In the genomic region with DNA sequence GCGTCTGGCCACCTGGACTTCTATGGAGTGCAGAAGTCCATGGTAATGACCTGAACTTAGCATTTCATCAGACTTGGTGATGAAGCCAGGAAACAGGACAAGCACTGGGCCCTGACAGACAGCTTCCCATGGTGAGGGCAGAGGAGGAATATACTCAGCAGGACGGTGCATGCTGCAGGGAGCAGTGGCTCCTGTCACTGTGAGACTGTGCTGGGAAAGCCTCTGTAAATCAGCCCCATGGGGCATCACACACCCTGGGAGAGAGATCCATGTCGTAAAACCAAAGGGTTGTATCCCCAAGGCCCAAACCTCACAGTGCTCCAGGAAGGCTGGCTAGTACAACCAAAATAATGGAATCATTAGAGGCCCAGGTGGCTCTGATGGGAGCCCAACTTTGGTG, we compare ENCODE assay signal across 28 cellular contexts. TPM values are rescaled to one million over a fixed set of nuclear protein-coding genes. Genes with fewer than 3 reads are reported as not detected.
DNase-seq lines count a peak whose midpoint lies in the region; ATAC-seq, FAIRE-seq and TF ChIP-seq lines count a peak whose summit lies in the region.
"Had no signal": no experiment of that assay in that cellular context is flagged by ENCODE, and none has a peak within 500 bp of the region (broad histone marks: within the 10 kb centered on the region; RNA-seq: fewer than 3 reads in every experiment).

No MANE protein-coding gene starts in this region.

- BruUV-seq in IMR-90 (replicated peaks; lab: Mats Ljungman, UMichigan), result no TSS peak
- BruUV-seq in K562 (replicated peaks; lab: Mats Ljungman, UMichigan), result no TSS peak
- no TSS peak for BruUV-seq in OCI-LY7 (replicated peaks; lab: Mats Ljungman, UMichigan)

- no peak overlapping the region for H3K4me3 ChIP-seq in IMR-90 (ENCODE audit: insufficient read depth, low read depth, low read length)
- no peak overlapping the region for H3K4me3 ChIP-seq in K562
- no peak overlapping the region for H3K4me3 ChIP-seq in mesenchymal stem cell (ENCODE audit: insufficient read depth in 1 of 2, low read depth in 1 of 2, low read length in 2 of 2)
- no peak overlapping the region for H3K4me3 ChIP-seq in neural progenitor cell
- no peak overlapping the region for H3K4me3 ChIP-seq in OCI-LY7 (ENCODE audit: low read depth, low read length, poor library complexity, severe bottlenecking)
- H3K4me3 ChIP-seq: A549; BLaER1 treated with 17β-estradiol and CSF1 and Interleukin-3, amounts not matched to agents 10 nM and 100 nM; GM12878; GM23248 had no signal

- H4K8ac ChIP-seq in IMR-90 (ENCODE audit: low read depth in 2 of 2, low read length in 2 of 2) (no peak overlapping the region), mesenchymal stem cell (ENCODE audit: low read length) (peak overlapping the region; percentile 61)

- TF ChIP-seq POLR2A in IMR-90 (IDR thresholded peaks at IDR 0.05; ENCODE audit: low read depth, low read length) (no peak), K562 (conservative IDR thresholded peaks at IDR 0.05) (no peak)

- H3K36me3 Mint-ChIP-seq in T-helper 2 cell treated with Interferon-gamma antibody and Interleukin-4, amounts not matched to agents 5 μg/mL and 100 μg/mL, for 36 hours (ENCODE audit: low read depth), result peaks cover 14% of the 10 kb centered on the region
- no peaks in the 10 kb centered on the region for H3K36me3 Mint-ChIP-seq in neural progenitor cell
- H3K36me3 Mint-ChIP-seq: CD14-positive monocyte had no signal

- H2AK5ac ChIP-seq in IMR-90 (ENCODE audit: low read depth, low read length) (no peak overlapping the region), mesenchymal stem cell (ENCODE audit: low read length, severe bottlenecking) (no peak overlapping the region)

- POLR2A ChIA-PET in IMR-90 (lab: Charles Lee; ENCODE audit: unreplicated experiment), result no interaction called here
- POLR2A ChIA-PET in K562 (lab: Yijun Ruan, JAX), result interaction anchor here (1.2 kb wide), 1 partner anchor 25 kb away, joined by 3 read pairs; no protein-coding TSS in a partner anchor
- POLR2A ChIA-PET in OCI-LY7 (lab: Charles Lee), result interaction anchor here (0.6 to 1.1 kb wide), 2 partner anchors 12 to 35 kb away, joined by 3 to 4 read pairs; no protein-coding TSS in a partner anchor

- H3K36me3 ChIP-seq in IMR-90 (ENCODE audit: control insufficient read depth, insufficient read depth, low read length), result no peaks in the 10 kb centered on the region
- H3K36me3 ChIP-seq in K562 (ENCODE audit: control insufficient read depth, insufficient read depth, low read length), result no peaks in the 10 kb centered on the region
- no peaks in the 10 kb centered on the region for H3K36me3 ChIP-seq in mesenchymal stem cell (ENCODE audit: control insufficient read depth in 1 of 2, insufficient read depth in 2 of 2, low read depth in 1 of 2, low read length in 2 of 2)
- no peaks in the 10 kb centered on the region for H3K36me3 ChIP-seq in neural progenitor cell
- no peaks in the 10 kb centered on the region for H3K36me3 ChIP-seq in OCI-LY7 (ENCODE audit: insufficient read depth, low read length)
- H3K36me3 ChIP-seq: BE2C; BLaER1 treated with 17β-estradiol and CSF1 and Interleukin-3, amounts not matched to agents 10 nM and 100 nM had no signal

- no peak overlapping the region for H2BK12ac ChIP-seq in mesenchymal stem cell (ENCODE audit: low read length in 2 of 2)

- TF ChIP-seq CTCF in IMR-90 (conservative IDR thresholded peaks at IDR 0.05; ENCODE audit: low read depth, low read length) (no peak), K562 (IDR thresholded peaks at IDR 0.05 in 2 of 3, conservative IDR thresholded peaks at IDR 0.05 in 1 of 3; ENCODE audit: insufficient read depth in 2 of 3, low read depth in 1 of 3, low read length in 3 of 3) (no peak), neural progenitor cell (IDR thresholded peaks at IDR 0.05) (no peak), OCI-LY7 (conservative IDR thresholded peaks at IDR 0.05; ENCODE audit: low read length) (no peak)

- no peak overlapping the region for H2BK15ac ChIP-seq in IMR-90 (ENCODE audit: low read depth, low read length)
- H2BK15ac ChIP-seq in mesenchymal stem cell (ENCODE audit: low read depth, poor library complexity, severe bottlenecking), result no peak overlapping the region

- peaks cover 5% of the 10 kb centered on the region; the same call in 1 of the 2 replicates for H3K9me1 ChIP-seq in IMR-90 (ENCODE audit: insufficient read depth, low read length)
- no peaks in the 10 kb centered on the region for H3K9me1 ChIP-seq in K562 (ENCODE audit: control insufficient read depth, insufficient read depth, low read length)

- H2BK5ac ChIP-seq in IMR-90 (ENCODE audit: low read depth, low read length, poor library complexity, severe bottlenecking), result no peak overlapping the region
- H2BK5ac ChIP-seq in mesenchymal stem cell (ENCODE audit: low read depth, low read length, poor library complexity, severe bottlenecking), result no peak overlapping the region

- no peaks in the 10 kb centered on the region for H3F3A ChIP-seq in neural progenitor cell (ENCODE audit: low read depth)

- H3K9me3 ChIP-seq in IMR-90 (ENCODE audit: control insufficient read depth, insufficient read depth, low read length) (no peaks in the 10 kb centered on the region), K562 (replicated peaks; ENCODE audit: control insufficient read depth, insufficient read depth, low read depth, low read length) (no peaks in the 10 kb centered on the region), mesenchymal stem cell (ENCODE audit: control insufficient read depth, low read length) (no peaks in the 10 kb centered on the region), neural progenitor cell (ENCODE audit: low read depth) (no peaks in the 10 kb centered on the region), OCI-LY7 (ENCODE audit: low read length) (no peaks in the 10 kb centered on the region)
- H3K9me3 ChIP-seq: A549, BE2C had no signal

- H3K23ac ChIP-seq in IMR-90 (ENCODE audit: low read depth, low read length), result peak overlapping the region; percentile 23; the same call in 1 of the 2 replicates
- no peak overlapping the region for H3K23ac ChIP-seq in mesenchymal stem cell (ENCODE audit: low read length in 2 of 2)

- H3K27me3 Mint-ChIP-seq in T-helper 2 cell treated with Interferon-gamma antibody and Interleukin-4, amounts not matched to agents 5 μg/mL and 100 μg/mL, for 36 hours (ENCODE audit: low read depth), result peaks cover 6% of the 10 kb centered on the region
- peaks cover 11% of the 10 kb centered on the region for H3K27me3 Mint-ChIP-seq in neural progenitor cell (ENCODE audit: insufficient read depth, low read depth)
- H3K27me3 Mint-ChIP-seq: CD4-positive, alpha-beta T cell; CD8-positive, alpha-beta memory T cell had no signal

- DNase-seq in T-helper 2 cell treated with Interferon-gamma antibody and Interleukin-4, amounts not matched to agents 5 μg/mL and 100 μg/mL, for 36 hours (ENCODE audit: low spot score), result no peak
- DNase-seq in T-helper 2 cell (no peak), IMR-90 (no peak), K562 (ENCODE audit: extremely low read depth in 1 of 4, low spot score in 3 of 4) (no peak), mesenchymal stem cell (no peak), neural progenitor cell (ENCODE audit: low spot score) (no peak), OCI-LY7 (ENCODE audit: low spot score) (no peak), middle frontal gyrus (ENCODE audit: extremely low spot score, low spot score) (no peak)
- DNase-seq: 8988T; ACHN; AML-193; BE2C; CD4-positive, alpha-beta T cell; CD8-positive, alpha-beta memory T cell; DMS 273 treated with DMSO at 0.1 percent for 48 hours; DMS79; EL; GDM1; GM23248; H7; HCEC 1CT had no signal

- no peak for TF ChIP-seq RAD21 in IMR-90 (IDR thresholded peaks at IDR 0.05; ENCODE audit: low read length)
- TF ChIP-seq RAD21 in K562 (CRISPR knock-in tag; conservative IDR thresholded peaks at IDR 0.05 in 1 of 2, IDR thresholded peaks at IDR 0.05 in 1 of 2), result no peak

- no peak for FAIRE-seq in K562 (lab: Jason Lieb, UNC)
- FAIRE-seq: A549, D721Med, GM12878, GM19239, H1 had no signal

- H3K9ac ChIP-seq in IMR-90 (ENCODE audit: low read depth, low read length) (no peak overlapping the region), K562 (ENCODE audit: insufficient read depth in 1 of 2, low read depth in 2 of 2, low read length in 2 of 2) (no peak overlapping the region), mesenchymal stem cell (ENCODE audit: low read length) (no peak overlapping the region), neural progenitor cell (no peak overlapping the region)
- H3K9ac ChIP-seq: BLaER1 treated with 17β-estradiol and CSF1 and Interleukin-3, amounts not matched to agents 10 nM and 100 nM; GM23248 had no signal

- peaks cover 7% of the 10 kb centered on the region for H3K4me1 ChIP-seq in IMR-90 (ENCODE audit: control insufficient read depth, insufficient read depth, low read length)
- peaks cover 0 to 12% of the 10 kb centered on the region in 2 experiments; a peak in 3 of 5 replicates for H3K4me1 ChIP-seq in K562 (replicated peaks in 1 of 2; ENCODE audit: control insufficient read depth in 2 of 2, insufficient read depth in 2 of 2, low read length in 2 of 2)
- no peaks in the 10 kb centered on the region for H3K4me1 ChIP-seq in mesenchymal stem cell (ENCODE audit: control insufficient read depth, insufficient read depth, low read depth, low read length)
- no peaks in the 10 kb centered on the region for H3K4me1 ChIP-seq in neural progenitor cell
- H3K4me1 ChIP-seq in OCI-LY7 (ENCODE audit: insufficient read depth, low read length, poor library complexity, severe bottlenecking), result no peaks in the 10 kb centered on the region
- H3K4me1 ChIP-seq: BE2C had no signal

- H3K27me3 ChIP-seq in IMR-90 (ENCODE audit: control insufficient read depth, insufficient read depth, low read length), result no peaks in the 10 kb centered on the region; the same call in 1 of the 2 replicates
- H3K27me3 ChIP-seq in K562 (ENCODE audit: control insufficient read depth in 2 of 2, insufficient read depth in 2 of 2, low read length in 2 of 2), result no peaks in the 10 kb centered on the region
- H3K27me3 ChIP-seq in mesenchymal stem cell (ENCODE audit: control insufficient read depth in 1 of 2, insufficient read depth in 1 of 2, low read length in 2 of 2), result peaks cover 0 to under 1% of the 10 kb centered on the region in 2 experiments
- H3K27me3 ChIP-seq in neural progenitor cell, result no peaks in the 10 kb centered on the region
- H3K27me3 ChIP-seq: BE2C; BLaER1 treated with 17β-estradiol and CSF1 and Interleukin-3, amounts not matched to agents 10 nM and 100 nM had no signal

- H3K27ac ChIP-seq in IMR-90 (ENCODE audit: insufficient read depth, low read length), result no peak overlapping the region
- H3K27ac ChIP-seq in K562 (ENCODE audit: extremely low read depth, low read depth, low read length), result no peak overlapping the region
- H3K27ac ChIP-seq in mesenchymal stem cell (ENCODE audit: low read length, poor library complexity, severe bottlenecking), result no peak overlapping the region
- H3K27ac ChIP-seq in neural progenitor cell, result no peak overlapping the region
- H3K27ac ChIP-seq in OCI-LY7 (ENCODE audit: low read depth, low read length, poor library complexity, severe bottlenecking), result no peak overlapping the region
- H3K27ac ChIP-seq: A549, GM23248 had no signal

- H2AK9ac ChIP-seq in IMR-90 (replicated peaks; ENCODE audit: low read depth, low read length, poor library complexity), result peak overlapping the region; percentile 50

- H3K14ac ChIP-seq in IMR-90 (replicated peaks; ENCODE audit: low read depth, low read length) (no peak overlapping the region), mesenchymal stem cell (ENCODE audit: low read length in 2 of 2) (no peak overlapping the region)

- H3K79me1 ChIP-seq in IMR-90 (ENCODE audit: low read depth in 1 of 2, low read length in 2 of 2) (no peaks in the 10 kb centered on the region), mesenchymal stem cell (replicated peaks; ENCODE audit: low read length, poor library complexity, severe bottlenecking) (no peaks in the 10 kb centered on the region)

- no peak overlapping the region for H3K56ac ChIP-seq in IMR-90 (ENCODE audit: extremely low read depth, insufficient read depth, low read length)

- no peak overlapping the region for H3K4me2 ChIP-seq in IMR-90 (ENCODE audit: low read depth, low read length)
- no peak overlapping the region for H3K4me2 ChIP-seq in K562 (ENCODE audit: insufficient read depth, low read length)
- no peak overlapping the region for H3K4me2 ChIP-seq in mesenchymal stem cell (ENCODE audit: low read length, poor library complexity, severe bottlenecking)
- no peak overlapping the region for H3K4me2 ChIP-seq in neural progenitor cell
- no peak overlapping the region for H3K4me2 ChIP-seq in OCI-LY7 (ENCODE audit: low read length)
- H3K4me2 ChIP-seq: A549; BLaER1 treated with 17β-estradiol and CSF1 and Interleukin-3, amounts not matched to agents 10 nM and 100 nM had no signal

- H3K18ac ChIP-seq in IMR-90 (ENCODE audit: low read depth, low read length) (no peak overlapping the region), mesenchymal stem cell (ENCODE audit: low read depth in 1 of 2, low read length in 2 of 2) (no peak overlapping the region)

- CTCF ChIA-PET in IMR-90 (lab: Yijun Ruan, JAX), result no interaction called here
- CTCF ChIA-PET in K562 (lab: Yijun Ruan, JAX; ENCODE audit: low intra/inter-chr PET ratio), result no interaction called here
- CTCF ChIA-PET in OCI-LY7 (lab: Charles Lee; ENCODE audit: unreplicated experiment), result no interaction called here

- intact Hi-C loops in IMR-90 (cut with micrococcal nuclease) (no loop called here), K562 (cut with micrococcal nuclease) (no loop called here), OCI-LY7 (cut with micrococcal nuclease; ENCODE audit: unreplicated experiment) (no loop called here)

- in situ Hi-C loops in IMR-90 (cut with MboI; ENCODE audit: low sequenced_read_pairs), result no loop called here
- in situ Hi-C loops in K562 (cut with MboI), result no loop called here

- no peak overlapping the region for H2BK20ac ChIP-seq in IMR-90 (ENCODE audit: low read depth, low read length)

- H3K9me2 ChIP-seq in OCI-LY7 (ENCODE audit: insufficient read depth, low read length), result no peaks in the 10 kb centered on the region

- H3K4me1 Mint-ChIP-seq in T-helper 2 cell treated with Interferon-gamma antibody and Interleukin-4, amounts not matched to agents 5 μg/mL and 100 μg/mL, for 36 hours (ENCODE audit: low read depth), result peaks cover 47% of the 10 kb centered on the region
- peaks cover 10% of the 10 kb centered on the region for H3K4me1 Mint-ChIP-seq in neural progenitor cell

- no peak overlapping the region for H2BK120ac ChIP-seq in IMR-90 (ENCODE audit: low read depth, low read length)
- no peak overlapping the region for H2BK120ac ChIP-seq in mesenchymal stem cell (ENCODE audit: low read depth, low read length)

- WGBS in IMR-90 (ENCODE audit: extremely low coverage in 2 of 2, insufficient read length in 1 of 2), 2 experiments, result no CpG with 5 or more reads among the region's 3 CpGs
- WGBS in K562 (ENCODE audit: insufficient coverage, low coverage, missing lambda C conversion rate), result 60% methylated on average over 3 of the region's 3 CpGs
- WGBS in mesenchymal stem cell, result 78% methylated on average over 3 of the region's 3 CpGs

- ATAC-seq in IMR-90 (ENCODE audit: low read depth) (no peak), K562 (peak; percentile 30; the same call in 2 of the 3 replicates)
- ATAC-seq: GM12878 had no signal

- H4K91ac ChIP-seq in IMR-90 (ENCODE audit: insufficient read depth, low read depth, low read length) (no peak overlapping the region), mesenchymal stem cell (ENCODE audit: low read length) (no peak overlapping the region)

- H3K79me2 ChIP-seq in K562 (ENCODE audit: control insufficient read depth, insufficient read depth, low read length) (no peaks in the 10 kb centered on the region), neural progenitor cell (ENCODE audit: low read depth) (no peaks in the 10 kb centered on the region), OCI-LY7 (ENCODE audit: insufficient read depth, low read depth, low read length) (no peaks in the 10 kb centered on the region)

- no peak overlapping the region for H3K4me3 Mint-ChIP-seq in T-helper 2 cell treated with Interferon-gamma antibody and Interleukin-4, amounts not matched to agents 5 μg/mL and 100 μg/mL, for 36 hours
- H3K4me3 Mint-ChIP-seq in neural progenitor cell, result no peak overlapping the region
- H3K4me3 Mint-ChIP-seq: CD14-positive monocyte; CD4-positive, alpha-beta T cell; CD8-positive, alpha-beta memory T cell had no signal

- no peak for TF ChIP-seq EP300 in K562 (IDR thresholded peaks at IDR 0.05; ENCODE audit: low read length)

- no peaks in the 10 kb centered on the region for H4K20me1 ChIP-seq in IMR-90 (ENCODE audit: insufficient read depth, low read length)
- no peaks in the 10 kb centered on the region for H4K20me1 ChIP-seq in K562 (replicated peaks; ENCODE audit: control insufficient read depth, insufficient read depth, low read length)
- H4K20me1 ChIP-seq in neural progenitor cell (ENCODE audit: low read depth), result no peaks in the 10 kb centered on the region
- no peaks in the 10 kb centered on the region for H4K20me1 ChIP-seq in OCI-LY7 (ENCODE audit: insufficient read depth, low read length)
- H4K20me1 ChIP-seq: BLaER1 treated with 17β-estradiol and CSF1 and Interleukin-3, amounts not matched to agents 10 nM and 100 nM had no signal

- H3K9me3 Mint-ChIP-seq in T-helper 2 cell treated with Interferon-gamma antibody and Interleukin-4, amounts not matched to agents 5 μg/mL and 100 μg/mL, for 36 hours, result peaks cover 8% of the 10 kb centered on the region
- H3K9me3 Mint-ChIP-seq in neural progenitor cell, result peaks cover 9% of the 10 kb centered on the region
- H3K9me3 Mint-ChIP-seq: CD4-positive, alpha-beta T cell had no signal

- peak overlapping the region; percentile 1 for H3K27ac Mint-ChIP-seq in T-helper 2 cell treated with Interferon-gamma antibody and Interleukin-4, amounts not matched to agents 5 μg/mL and 100 μg/mL, for 36 hours
- no peak overlapping the region for H3K27ac Mint-ChIP-seq in neural progenitor cell
- H3K27ac Mint-ChIP-seq: CD4-positive, alpha-beta T cell had no signal

- dilution Hi-C loops in IMR-90 (cut with HindIII; ENCODE audit: low sequenced_read_pairs, unreplicated experiment), result no loop called here

- no peak overlapping the region for H2AFZ ChIP-seq in IMR-90 (replicated peaks; ENCODE audit: low read length, poor library complexity)
- no peak overlapping the region for H2AFZ ChIP-seq in K562 (ENCODE audit: low read depth, low read length)
- H2AFZ ChIP-seq in mesenchymal stem cell (ENCODE audit: low read depth, low read length), result no peak overlapping the region
- no peak overlapping the region for H2AFZ ChIP-seq in neural progenitor cell (replicated peaks)
- H2AFZ ChIP-seq in OCI-LY7 (ENCODE audit: low read length), result no peak overlapping the region
- H2AFZ ChIP-seq: GM23248 had no signal

- no peak overlapping the region for H4K5ac ChIP-seq in IMR-90 (ENCODE audit: low read depth, low read length)

- no peak overlapping the region for H3K4ac ChIP-seq in IMR-90 (ENCODE audit: low read depth, low read length)
- H3K4ac ChIP-seq in mesenchymal stem cell (ENCODE audit: low read depth in 1 of 2, low read length in 2 of 2), result no peak overlapping the region

RNA-seq across cellular contexts. Expression of a gene that starts 23.2 kb away (rescaled TPM):
- 62.8 and 63.3 TPM in 2 replicates for total RNA-seq in IMR-90 (2012; rRNA removed)
- 93.3 and 97.9 TPM in 2 replicates for polyA plus RNA-seq in IMR-90 (2012; rRNA removed)
- 76.6 and 206 TPM in 2 replicates for polyA plus RNA-seq in IMR-90 (2012; cell fraction: cytosol; rRNA removed)
- polyA plus RNA-seq in IMR-90 (2012; cell fraction: nucleus; rRNA removed; ENCODE audit: low replicate concordance), result 59.6 and 68.5 TPM in 2 replicates
- 21.4 and 25.0 TPM in 2 replicates for total RNA-seq in K562 (2011; cell fraction: chromatin; rRNA removed; ENCODE audit: low replicate concordance)
- total RNA-seq in K562 (2011; cell fraction: nucleolus; rRNA removed), result 34.3 and 42.7 TPM in 2 replicates
- total RNA-seq in K562 (2011; cell fraction: nucleoplasm; rRNA removed), result 32.1 and 39.8 TPM in 2 replicates
- total RNA-seq in K562 (2014; rRNA removed), result 19.1 and 19.3 TPM in 2 replicates
- total RNA-seq in K562 (2014; rRNA removed; fragmentation: Illumina TruSeq; extraction: Trizol), result 23.2 and 25.3 TPM in 2 replicates
- total RNA-seq in K562 (2015; rRNA removed; fragmentation: Illumina TruSeq; extraction: Trizol), result 15.3 and 16.3 TPM in 2 replicates
- 20.6 and 22.0 TPM in 2 replicates for total RNA-seq in K562 (2021)
- polyA plus RNA-seq in K562 (2011; rRNA removed), result 30.4 and 47.9 TPM in 2 replicates
- 32.2 and 37.3 TPM in 2 replicates for polyA plus RNA-seq in K562 (2011; cell fraction: cytosol; rRNA removed)
- polyA plus RNA-seq in K562 (2011; cell fraction: nucleus; rRNA removed), result 17.5 and 25.7 TPM in 2 replicates
- polyA plus RNA-seq in K562 (2012), result 17.7 and 35.2 TPM in 2 replicates
- polyA plus RNA-seq in K562 (2014; fragmentation: Illumina TruSeq; extraction: Trizol), result 26.2 and 30.3 TPM in 2 replicates
- 1 to 10 TPM; 7.5 to 8.1 TPM for polyA plus RNA-seq in K562 (2014; fragmentation: Nextera tagmentation; extraction: Ambion mirVana)
- polyA plus RNA-seq in K562 (2014; rRNA removed), result 24.0 and 25.5 TPM in 2 replicates
- 33.1 and 42.5 TPM in 2 replicates for polyA minus RNA-seq in K562 (2011; rRNA and poly(A)+ RNA removed)
- 17.5 and 28.5 TPM in 2 replicates for polyA minus RNA-seq in K562 (2011; cell fraction: cytosol; rRNA and poly(A)+ RNA removed)
- polyA minus RNA-seq in K562 (2011; cell fraction: nucleus; rRNA and poly(A)+ RNA removed), result 5.8 and 15.0 TPM in 2 replicates
- polyA plus RNA-seq in mesenchymal stem cell (2013, experiment 1 of 2), result 154 TPM
- 155 TPM for polyA plus RNA-seq in mesenchymal stem cell (2013, experiment 2 of 2)
- total RNA-seq in neural progenitor cell (ENCODE audit: low replicate concordance), result 4.2 and 5.4 TPM in 2 replicates
- 1.0 and 2.8 TPM in 2 replicates for total RNA-seq in OCI-LY7 (2014; rRNA removed; shearing (Covaris generic))
- total RNA-seq in OCI-LY7 (2022), result 3.7 and 4.7 TPM in 2 replicates

RNA-seq across cellular contexts. Expression of a gene that starts 58.7 kb away (rescaled TPM):
- total RNA-seq in IMR-90 (2012; rRNA removed) (not detected in 2 replicates), K562 (2014; rRNA removed) (not detected in 2 replicates), K562 (2014; rRNA removed; fragmentation: Illumina TruSeq; extraction: Trizol) (not detected in 2 replicates), K562 (2015; rRNA removed; fragmentation: Illumina TruSeq; extraction: Trizol) (not detected in 2 replicates), K562 (2021) (not detected in 2 replicates), neural progenitor cell (ENCODE audit: low replicate concordance) (not detected in 2 replicates), OCI-LY7 (2022) (not detected in 2 replicates)
- polyA plus RNA-seq in IMR-90 (2012; rRNA removed) (not detected in 2 replicates), K562 (2011; rRNA removed) (not detected in 2 replicates), K562 (2014; fragmentation: Illumina TruSeq; extraction: Trizol) (not detected in 2 replicates), K562 (2014; fragmentation: Nextera tagmentation; extraction: Ambion mirVana) (not detected), K562 (2014; rRNA removed) (not detected in 2 replicates)
- not detected in 2 replicates for polyA plus RNA-seq in IMR-90 (2012; cell fraction: cytosol; rRNA removed)
- polyA plus RNA-seq in IMR-90 (2012; cell fraction: nucleus; rRNA removed; ENCODE audit: low replicate concordance), result not detected in 2 replicates
- total RNA-seq in K562 (2011; cell fraction: chromatin; rRNA removed; ENCODE audit: low replicate concordance), result not detected in 2 replicates
- total RNA-seq in K562 (2011; cell fraction: nucleolus; rRNA removed), result not detected in 2 replicates
- total RNA-seq in K562 (2011; cell fraction: nucleoplasm; rRNA removed), result not detected in 2 replicates
- polyA plus RNA-seq in K562 (2011; cell fraction: cytosol; rRNA removed), result not detected in 2 replicates
- polyA plus RNA-seq in K562 (2011; cell fraction: nucleus; rRNA removed), result not detected in 2 replicates
- not detected in 2 replicates for polyA plus RNA-seq in K562 (2012)
- polyA minus RNA-seq in K562 (2011; rRNA and poly(A)+ RNA removed), result not detected in 2 replicates
- polyA minus RNA-seq in K562 (2011; cell fraction: cytosol; rRNA and poly(A)+ RNA removed), result not detected in 2 replicates
- not detected in 2 replicates for polyA minus RNA-seq in K562 (2011; cell fraction: nucleus; rRNA and poly(A)+ RNA removed)
- not detected for polyA plus RNA-seq in mesenchymal stem cell (2013, experiment 1 of 2)
- polyA plus RNA-seq in mesenchymal stem cell (2013, experiment 2 of 2), result not detected
- total RNA-seq in OCI-LY7 (2014; rRNA removed; shearing (Covaris generic)), result not detected in 2 replicates
- total RNA-seq: CD4-positive, alpha-beta T cell; CD8-positive, alpha-beta memory T cell; GM12878; GM23248 had no signal
- polyA plus RNA-seq: A549, CD14-positive monocyte, GM12878, GM23248 had no signal
